31 cellular contexts compared by ENCODE assay signal in genomic region chr7:137445268-137445667, GRCh38.
"Had no signal": no experiment of that assay in that cellular context is flagged by ENCODE, and none has a peak within 500 bp of the region (broad histone marks: within the 10 kb centered on the region; RNA-seq: fewer than 3 reads in every experiment).

No MANE protein-coding gene starts in this region.

- H3K27ac ChIP-seq: adrenal gland, ascending aorta, body of pancreas, brain microvascular endothelial cell had no signal

- ATAC-seq: activated naive CD4-positive, alpha-beta T cell treated with anti-CD3 and anti-CD28 coated beads, Interleukin-2, amount 50 U/mL, for 72 hours; activated naive CD8-positive, alpha-beta T cell treated with anti-CD3 and anti-CD28 coated beads, Interleukin-2, amount 50 U/mL, for 24 hours; activated T-cell treated with anti-CD3 and anti-CD28 coated beads, Interleukin-2, amount 50 U/mL, for 4 hours; activated T-cell treated with anti-CD3 and anti-CD28 coated beads, Interleukin-2, amount 50 U/mL, for 72 hours; activated T-helper 17 cell treated with anti-CD3 and anti-CD28 coated beads, Interleukin-2, amount 50 U/mL, for 72 hours; body of pancreas had no signal

- H3K27me3 ChIP-seq: adrenal gland, ascending aorta, body of pancreas, brain microvascular endothelial cell, breast epithelium had no signal

- H3K4me1 ChIP-seq: ascending aorta, body of pancreas, breast epithelium had no signal

- H3K9me3 ChIP-seq: adrenal gland, ascending aorta, body of pancreas, breast epithelium had no signal

- DNase-seq: activated effector memory CD4-positive, alpha-beta T cell treated with anti-CD3 and anti-CD28 coated beads, Interleukin-2, amount 50 U/mL, for 16 hours; activated effector memory CD4-positive, alpha-beta T cell treated with Interleukin-2 at 50 U/mL for 16 hours; activated gamma-delta T cell; activated gamma-delta T cell treated with Interleukin-2 at 50 U/mL for 16 hours; activated naive CD4-positive, alpha-beta T cell; activated naive CD4-positive, alpha-beta T cell treated with anti-CD3 and anti-CD28 coated beads for 36 hours; activated naive CD4-positive, alpha-beta T cell treated with anti-CD3 and anti-CD28 coated beads, Interleukin-2, amount 10 ng/mL, durations not matched to agents 7 days and 5 days; activated naive CD4-positive, alpha-beta T cell treated with anti-CD3 and anti-CD28 coated beads, Interleukin-2, amount 50 U/mL, for 16 hours; activated naive CD4-positive, alpha-beta T cell treated with Interleukin-2 at 50 U/mL for 16 hours; activated naive CD8-positive, alpha-beta T cell treated with anti-CD3 and anti-CD28 coated beads for 36 hours; activated naive CD8-positive, alpha-beta T cell treated with anti-CD3 and anti-CD28 coated beads, Interleukin-2, amount 10 ng/mL, durations not matched to agents 7 days and 5 days; activated naive CD8-positive, alpha-beta T cell treated with anti-CD3 and anti-CD28 coated beads, Interleukin-2, amount 50 U/mL, for 24 hours; activated T-cell treated with anti-CD3 and anti-CD28 coated beads, Interleukin-2, amount 50 U/mL, for 1 hour; activated T-cell treated with anti-CD3 and anti-CD28 coated beads, Interleukin-2, amount 50 U/mL, for 24 hours; activated T-cell treated with anti-CD3 and anti-CD28 coated beads, Interleukin-2, amount 50 U/mL, for 4 hours; activated T-cell treated with anti-CD3 and anti-CD28 coated beads, Interleukin-2, amount 50 U/mL, for 48 hours; activated T-cell treated with anti-CD3 and anti-CD28 coated beads, Interleukin-2, amount 50 U/mL, for 72 hours; adrenal gland; amniotic stem cell; amygdala; anterior cingulate cortex; aorta; brain microvascular endothelial cell; caudate nucleus; central memory CD4-positive, alpha-beta T cell; cerebellar nuclear complex had no signal

- H3K4me3 ChIP-seq: adrenal gland, ascending aorta, body of pancreas, breast epithelium had no signal

- H3K36me3 ChIP-seq: adrenal gland, ascending aorta, brain microvascular endothelial cell, breast epithelium had no signal
